10 cellular contexts compared by ENCODE assay signal in genomic region chr16:67858448-67858993, GRCh38. TPM values are rescaled to one million over a fixed set of nuclear protein-coding genes. Genes with fewer than 3 reads are reported as not detected.
DNase-seq lines count a peak whose midpoint lies in the region; ATAC-seq lines count a peak whose summit lies in the region.
"Had no signal": no experiment of that assay in that cellular context is flagged by ENCODE, and none has a peak within 500 bp of the region (broad histone marks: within the 10 kb centered on the region; RNA-seq: fewer than 3 reads in every experiment).

No MANE protein-coding gene starts in this region.

- H3K4me1 Mint-ChIP-seq in dendritic cell treated with granulocyte-macrophage colony-stimulating factor and Interleukin-4, amounts not matched to agents 40 ng/mL and 50 ng/mL, for 4 days (ENCODE audit: low read depth), result peaks cover 67% of the 10 kb centered on the region

- H3K27ac Mint-ChIP-seq in dendritic cell treated with granulocyte-macrophage colony-stimulating factor and Interleukin-4, amounts not matched to agents 40 ng/mL and 50 ng/mL, for 4 days, result peak overlapping the region; percentile 81

- no peaks in the 10 kb centered on the region for H3K27me3 Mint-ChIP-seq in dendritic cell treated with granulocyte-macrophage colony-stimulating factor and Interleukin-4, amounts not matched to agents 40 ng/mL and 50 ng/mL, for 4 days

- no peaks in the 10 kb centered on the region for H3K27me3 ChIP-seq in mucosa of stomach (ENCODE audit: control insufficient read depth, insufficient read depth, low read length)

- DNase-seq in Right ventricle myocardium inferior (ENCODE audit: missing footprints) (peak; percentile 13), cardiac septum (ENCODE audit: low spot score) (no peak), NAMALWA (ENCODE audit: low spot score) (no peak), RKO (ENCODE audit: low spot score) (no peak)
- DNase-seq in activated naive CD4-positive, alpha-beta T cell (lab: John Stamatoyannopoulos, UW), result no peak
- DNase-seq: activated effector memory CD4-positive, alpha-beta T cell treated with Interleukin-2 at 50 U/mL for 16 hours; NCI-H446 had no signal

- intact Hi-C loops in Right ventricle myocardium inferior (cut with DNase I) (no loop called here), cardiac septum (cut with DNase I) (no loop called here)
- intact Hi-C loops in dendritic cell treated with granulocyte-macrophage colony-stimulating factor and Interleukin-4, amounts not matched to agents 40 ng/mL and 50 ng/mL, for 4 days (cut with micrococcal nuclease), result no loop called here

- H3K4me3 Mint-ChIP-seq in dendritic cell treated with granulocyte-macrophage colony-stimulating factor and Interleukin-4, amounts not matched to agents 40 ng/mL and 50 ng/mL, for 4 days, result no peak overlapping the region

- H3K4me1 ChIP-seq in mucosa of stomach (ENCODE audit: control insufficient read depth, insufficient read depth, low read length) (peaks cover 58% of the 10 kb centered on the region), urinary bladder (ENCODE audit: insufficient read depth) (peaks cover 3% of the 10 kb centered on the region)

- 77% methylated on average over 5 of the region's 5 CpGs for WGBS in urinary bladder

- H3K36me3 ChIP-seq in mucosa of stomach (ENCODE audit: control insufficient read depth, insufficient read depth, low read length) (no peaks in the 10 kb centered on the region), urinary bladder (ENCODE audit: insufficient read depth) (no peaks in the 10 kb centered on the region)

- H3K9me3 Mint-ChIP-seq in dendritic cell treated with granulocyte-macrophage colony-stimulating factor and Interleukin-4, amounts not matched to agents 40 ng/mL and 50 ng/mL, for 4 days, result no peaks in the 10 kb centered on the region

- H3K9ac ChIP-seq in mucosa of stomach (ENCODE audit: low read length), result peak overlapping the region; percentile 63

- peak overlapping the region; percentile 67 for H3K27ac ChIP-seq in urinary bladder (ENCODE audit: low read depth)

- no peaks in the 10 kb centered on the region for H3K9me3 ChIP-seq in mucosa of stomach (ENCODE audit: control insufficient read depth, low read length)

- H3K36me3 Mint-ChIP-seq in dendritic cell treated with granulocyte-macrophage colony-stimulating factor and Interleukin-4, amounts not matched to agents 40 ng/mL and 50 ng/mL, for 4 days (ENCODE audit: low read depth), result peaks cover 53% of the 10 kb centered on the region

- ATAC-seq in Right ventricle myocardium inferior, result peak; percentile 46

- H3K4me3 ChIP-seq in mucosa of stomach (ENCODE audit: low read length) (no peak overlapping the region), urinary bladder (ENCODE audit: low read depth, low read length) (no peak overlapping the region)

RNA-seq across cellular contexts. Expression of gene CENPT, which starts 11.0 kb away (rescaled TPM):
- total RNA-seq in Right ventricle myocardium inferior (21.3 TPM), cardiac septum (27.9 TPM), urinary bladder (16.5 TPM)
- polyA plus RNA-seq in urinary bladder, result 49.4 TPM

RNA-seq across cellular contexts. Expression of gene NUTF2, which starts 11.8 kb away (rescaled TPM):
- 86.6 TPM for total RNA-seq in Right ventricle myocardium inferior
- 87.1 TPM for total RNA-seq in cardiac septum
- 70.6 TPM for total RNA-seq in urinary bladder
- 117 TPM for polyA plus RNA-seq in urinary bladder

RNA-seq across cellular contexts. Expression of gene EDC4, which starts 14.3 kb away (rescaled TPM):
- total RNA-seq in Right ventricle myocardium inferior (35.4 TPM), cardiac septum (43.8 TPM), urinary bladder (31.8 TPM)
- polyA plus RNA-seq in urinary bladder, result 43.2 TPM

RNA-seq across cellular contexts. Expression of gene THAP11, which starts 16.4 kb away (rescaled TPM):
- total RNA-seq in Right ventricle myocardium inferior (32.3 TPM), cardiac septum (23.0 TPM), urinary bladder (27.2 TPM)
- 42.2 TPM for polyA plus RNA-seq in urinary bladder

RNA-seq across cellular contexts. Expression of gene NRN1L, which starts 26.2 kb away (rescaled TPM):
- total RNA-seq in Right ventricle myocardium inferior (0.54 TPM), cardiac septum (2.1 TPM), urinary bladder (not detected)
- polyA plus RNA-seq in urinary bladder, result 1.9 TPM
